ENCODE assay signal across 8 cellular contexts in genomic region chr19:55461259-55461973, GRCh38. TPM values are rescaled to one million over a fixed set of nuclear protein-coding genes. Genes with fewer than 3 reads are reported as not detected.
A peak's percentile ranks its signal among the peaks of the same experiment; 100 is the strongest.
DNase-seq lines count a peak whose midpoint lies in the region; ATAC-seq, FAIRE-seq and TF ChIP-seq lines count a peak whose summit lies in the region.

Gene ISOC2 (minus strand): TSS chr19:55461642. CDS start chr19:55456486, 5,156 bp downstream.

- H3K4me3 ChIP-seq in AG10803 (ENCODE audit: low read length): peak within 1 kb of the TSS; percentile 99

- peak; percentile 95 for FAIRE-seq in islet of Langerhans (lab: Jason Lieb, UNC)

- peak; percentile 100 for DNase-seq in AG10803 (ENCODE audit: low read depth)
- peak; percentile 99 for DNase-seq in NCI-H460 (ENCODE audit: extremely low read depth, low read depth)
- DNase-seq in activated CD4-positive, CD25-positive, alpha-beta regulatory T cell treated with anti-CD3 and anti-CD28 coated beads, Interleukin-2, amount 50 U/mL, for 72 hours: peak; percentile 100
- peak; percentile 94 to 99 for DNase-seq in cerebellar nuclear complex (lab: John Stamatoyannopoulos, UW)
- DNase-seq in stimulated activated CD4-positive, alpha-beta T cell treated with anti-CD3 and anti-CD28 coated beads, Interleukin-12 subunit alpha, Interleukin-12 subunit beta, amount 100 ng/mL, for 4 hours: peak; percentile 100

- no peak for TF ChIP-seq CTCF in AG10803 (conservative IDR thresholded peaks at IDR 0.05; ENCODE audit: low read length)

- ATAC-seq in GM19043 (IDR thresholded peaks at IDR 0.05; ENCODE audit: low read depth, unreplicated experiment) (peak; percentile 92), HG03378 (IDR thresholded peaks at IDR 0.05; ENCODE audit: unreplicated experiment) (peak; percentile 93)

RNA-seq across cellular contexts. Expression of gene ISOC2, which starts in this region (rescaled TPM):
- 33.9 and 39.6 TPM in 2 replicates for total RNA-seq in NCI-H460 (2014; rRNA removed; shearing (Covaris generic))
- polyA plus RNA-seq in NCI-H460 (2014; cell fraction: nucleus; rRNA removed): 87.7 and 158 TPM in 2 replicates

Comparison
In these comparisons a context has a peak if more than half of its experiments do, and no peak if none do; other contexts are left out.
1. Peak in every context shown above with its lines: DNase-seq, ATAC-seq and H3K4me3 ChIP-seq.